ENCODE assay signal across 10 cellular contexts in genomic region chr5:145856285-145856818, GRCh38. TPM values are rescaled to one million over a fixed set of nuclear protein-coding genes. Genes with fewer than 3 reads are reported as not detected.
DNase-seq lines count a peak whose midpoint lies in the region; ATAC-seq and TF ChIP-seq lines count a peak whose summit lies in the region.
"Had no signal": no experiment of that assay in that cellular context is flagged by ENCODE, and none has a peak within 500 bp of the region (broad histone marks: within the 10 kb centered on the region; RNA-seq: fewer than 3 reads in every experiment).

No MANE protein-coding gene starts in this region.

- no peaks in the 10 kb centered on the region for H3K36me3 Mint-ChIP-seq in nephron progenitor cell (ENCODE audit: low read depth)

- peak overlapping the region; percentile 77 for H3K4me3 Mint-ChIP-seq in nephron progenitor cell

- ATAC-seq in GM18909 (IDR thresholded peaks at IDR 0.05; ENCODE audit: poor library complexity, unreplicated experiment), result peak; percentile 52
- no peak for ATAC-seq in HG03378 (IDR thresholded peaks at IDR 0.05; ENCODE audit: unreplicated experiment)

- H3K27ac ChIP-seq in Peyer's patch (peak overlapping the region in 3 of 4 donors; percentile 35 to 77 (median 76)), uterus (peak overlapping the region; percentile 61 to 72)

- H3K4me3 ChIP-seq in Peyer's patch (peak overlapping the region in 3 of 4 donors; percentile 8 to 29 (median 23)), fibroblast of villous mesenchyme (ENCODE audit: low read depth, low read length) (peak overlapping the region; percentile 47), uterus (peak overlapping the region; percentile 37 to 47)

- H3K9me3 Mint-ChIP-seq in nephron progenitor cell, result no peaks in the 10 kb centered on the region

- H3K4me1 Mint-ChIP-seq in nephron progenitor cell, result peaks cover 45% of the 10 kb centered on the region

- H3K27ac Mint-ChIP-seq in nephron progenitor cell, result peak overlapping the region; percentile 87

- H3K27me3 Mint-ChIP-seq in nephron progenitor cell (ENCODE audit: low read depth, poor library complexity), result peaks cover 2% of the 10 kb centered on the region

- H3K27me3 ChIP-seq in Peyer's patch (no peaks in the 10 kb centered on the region), uterus (no peaks in the 10 kb centered on the region)

- TF ChIP-seq CTCF in Peyer's patch (IDR thresholded peaks at IDR 0.05) (no peak), fibroblast of villous mesenchyme (IDR thresholded peaks at IDR 0.05; ENCODE audit: insufficient read depth, low read depth, low read length) (no peak), nephron progenitor cell (IDR thresholded peaks at IDR 0.05) (no peak), uterus (IDR thresholded peaks at IDR 0.05) (no peak)

- no peak for TF ChIP-seq POLR2A in Peyer's patch (IDR thresholded peaks at IDR 0.05)
- no peak for TF ChIP-seq POLR2A in uterus (IDR thresholded peaks at IDR 0.05)

- H3K9me3 ChIP-seq in Peyer's patch (no peaks in the 10 kb centered on the region), uterus (no peaks in the 10 kb centered on the region)

- H3K36me3 ChIP-seq in Peyer's patch (no peaks in the 10 kb centered on the region), uterus (no peaks in the 10 kb centered on the region)

- H3K4me1 ChIP-seq in Peyer's patch, result peaks cover 0 to 23% (median 2%) of the 10 kb centered on the region in 4 donors
- H3K4me1 ChIP-seq in uterus, result no peaks in the 10 kb centered on the region

- DNase-seq in Peyer's patch (peak in 2 of 3 donors; percentile 55 to 57), fibroblast of villous mesenchyme (ENCODE audit: low read depth) (peak; percentile 74), nephron progenitor cell (peak; percentile 56), uterus (peak; percentile 48 to 54), NCI-H1092 treated with DMSO at 0.1 percent for 48 hours (lab: John Stamatoyannopoulos, UW) (no peak), inferior parietal cortex (ENCODE audit: extremely low spot score) (no peak)

- intact Hi-C loops in uterus (cut with DNase I; ENCODE audit: low total_unique reads), result no loop called here

RNA-seq across cellular contexts. Expression of gene GRXCR2, which starts 16.5 kb away (rescaled TPM):
- not detected for total RNA-seq in Peyer's patch
- total RNA-seq in fibroblast of villous mesenchyme, result not detected in 2 replicates
- total RNA-seq in uterus, result not detected
- total RNA-seq: glomerular endothelial cell, HT1080 had no signal

RNA-seq across cellular contexts. Expression of gene PRELID2, which starts 21.2 kb away (rescaled TPM):
- total RNA-seq in Peyer's patch (100 to 1,000 TPM in 2 of 4 donors, 10 to 100 TPM in 2; 81.7 to 194 (median 104) TPM), fibroblast of villous mesenchyme (23.2 and 35.0 TPM in 2 replicates), uterus (10 to 100 TPM; 21.8 to 54.5 (median 34.4) TPM)

Comparison
In these comparisons a context has a peak if more than half of its experiments do, and no peak if none do; other contexts are left out.
1. DNase-seq: peak in Peyer's patch (2 of 3), fibroblast of villous mesenchyme (single experiment), nephron progenitor cell (single experiment) and uterus (2 of 2); none in NCI-H1092 treated with DMSO at 0.1 percent for 48 hours (single experiment) and inferior parietal cortex (single experiment).
2. Peak in every context shown above with its lines, with median percentiles within 50 percentile points of each other: H3K4me3 ChIP-seq.